In genomic region chr17:77879226-77879895, GRCh38 we compare ENCODE assay signal across 13 cellular contexts.
"Had no signal": no experiment of that assay in that cellular context is flagged by ENCODE, and none has a peak within 500 bp of the region (broad histone marks: within the 10 kb centered on the region; RNA-seq: fewer than 3 reads in every experiment).

No MANE protein-coding gene starts in this region.

- H3K9me3 Mint-ChIP-seq: memory B cell had no signal

- H3K27me3 Mint-ChIP-seq: activated CD4-positive, alpha-beta T cell treated with anti-CD3 and anti-CD28 coated beads for 36 hours had no signal

- DNase-seq: activated CD4-positive, alpha-beta T cell treated with anti-CD3 and anti-CD28 coated beads for 36 hours; activated CD8-positive, alpha-beta memory T cell treated with anti-CD3 and anti-CD28 coated beads, Interleukin-2, amount 50 U/mL, for 48 hours; activated gamma-delta T cell treated with Interleukin-2 at 50 U/mL for 16 hours; islet precursor cell; left ventricle myocardium inferior; mucosa of descending colon; nephron progenitor cell; pancreas; SK-N-SH; WERI-Rb-1 had no signal

- H3K27ac Mint-ChIP-seq: activated CD4-positive, alpha-beta T cell treated with anti-CD3 and anti-CD28 coated beads for 36 hours; memory B cell; nephron progenitor cell; stimulated activated effector memory CD8-positive, alpha-beta T cell treated with anti-CD3 and anti-CD28 coated beads, Interleukin-12 subunit alpha, Interleukin-12 subunit beta, amount 100 ng/mL, for 72 hours had no signal

- H3K4me3 Mint-ChIP-seq: activated CD4-positive, alpha-beta T cell treated with anti-CD3 and anti-CD28 coated beads for 36 hours; memory B cell; nephron progenitor cell; stimulated activated effector memory CD8-positive, alpha-beta T cell treated with anti-CD3 and anti-CD28 coated beads, Interleukin-12 subunit alpha, Interleukin-12 subunit beta, amount 100 ng/mL, for 72 hours had no signal

- ATAC-seq: activated CD4-positive, alpha-beta T cell treated with anti-CD3 and anti-CD28 coated beads for 36 hours; esophagus mucosa; mucosa of descending colon; pancreas; stimulated activated effector memory CD8-positive, alpha-beta T cell treated with anti-CD3 and anti-CD28 coated beads, Interleukin-12 subunit alpha, Interleukin-12 subunit beta, amount 100 ng/mL, for 72 hours had no signal
